ENCODE assay signal across 18 cellular contexts in the genomic region with DNA sequence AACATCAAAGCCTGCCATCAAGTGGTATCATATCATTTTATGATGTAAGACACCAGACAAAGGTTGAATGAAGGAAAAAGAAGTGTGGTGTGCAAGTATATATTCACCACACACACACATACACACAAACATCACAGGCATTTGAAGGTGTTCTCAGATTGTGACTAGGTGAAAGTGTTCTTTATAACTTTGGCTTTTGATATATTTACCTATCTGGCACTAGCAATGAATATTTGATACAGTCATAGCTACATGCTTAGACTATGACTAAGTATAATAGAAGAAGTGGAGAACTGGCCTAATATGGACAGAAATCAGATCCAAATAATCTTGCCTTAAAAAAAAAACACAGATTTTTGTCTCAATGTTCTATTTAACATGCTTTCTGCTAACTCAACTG.
DNase-seq lines count a peak whose midpoint lies in the region; ATAC-seq, FAIRE-seq and TF ChIP-seq lines count a peak whose summit lies in the region.
"Had no signal": no experiment of that assay in that cellular context is flagged by ENCODE, and none has a peak within 500 bp of the region (broad histone marks: within the 10 kb centered on the region; RNA-seq: fewer than 3 reads in every experiment).

No MANE protein-coding gene starts in this region.

- ATAC-seq in IMR-90 (ENCODE audit: low read depth) (no peak), foreskin keratinocyte (peak; percentile 79), GM18505 (IDR thresholded peaks at IDR 0.05; ENCODE audit: unreplicated experiment) (no peak)
- ATAC-seq: CD8-positive, alpha-beta T cell had no signal

- H3K79me1 ChIP-seq in IMR-90 (ENCODE audit: low read depth in 1 of 2, low read length in 2 of 2) = no peaks in the 10 kb centered on the region

- H3K23ac ChIP-seq in IMR-90 (ENCODE audit: low read depth, low read length) = no peak overlapping the region

- H3K4me1 ChIP-seq in IMR-90 (ENCODE audit: control insufficient read depth, insufficient read depth, low read length) (no peaks in the 10 kb centered on the region), astrocyte (ENCODE audit: insufficient read depth, low read length) (peaks cover 11% of the 10 kb centered on the region), foreskin keratinocyte (peaks cover 8% of the 10 kb centered on the region)

- H3K4me1 Mint-ChIP-seq in astrocyte (ENCODE audit: low read depth, unreplicated experiment) = peaks cover 6% of the 10 kb centered on the region

- H3K56ac ChIP-seq in IMR-90 (ENCODE audit: extremely low read depth, insufficient read depth, low read length) = no peak overlapping the region

- H2BK20ac ChIP-seq in IMR-90 (ENCODE audit: low read depth, low read length) = no peak overlapping the region

- FAIRE-seq in astrocyte (lab: Jason Lieb, UNC) = no peak

- H2AK5ac ChIP-seq in IMR-90 (ENCODE audit: low read depth, low read length) = no peak overlapping the region

- no peaks in the 10 kb centered on the region for H3K9me3 Mint-ChIP-seq in astrocyte (ENCODE audit: unreplicated experiment)

- H3K27ac ChIP-seq in IMR-90 (ENCODE audit: insufficient read depth, low read length) (no peak overlapping the region), astrocyte (ENCODE audit: low read depth, low read length) (no peak overlapping the region), foreskin keratinocyte (no peak overlapping the region)
- H3K27ac ChIP-seq: BLaER1 treated with 17β-estradiol and CSF1 and Interleukin-3, amounts not matched to agents 10 nM and 100 nM had no signal

- H3K9me3 ChIP-seq in IMR-90 (ENCODE audit: control insufficient read depth, insufficient read depth, low read length) (no peaks in the 10 kb centered on the region), astrocyte (ENCODE audit: insufficient read depth, low read depth, low read length) (no peaks in the 10 kb centered on the region)
- H3K9me3 ChIP-seq: BLaER1 treated with 17β-estradiol and CSF1 and Interleukin-3, amounts not matched to agents 10 nM and 100 nM; HAP-1 had no signal

- H2BK5ac ChIP-seq in IMR-90 (ENCODE audit: low read depth, low read length, poor library complexity, severe bottlenecking) = no peak overlapping the region

- H3K4me2 ChIP-seq in IMR-90 (ENCODE audit: low read depth, low read length) = no peak overlapping the region
- H3K4me2 ChIP-seq in astrocyte (ENCODE audit: low read length) = peak overlapping the region; percentile 5
- H3K4me2 ChIP-seq: BLaER1 treated with 17β-estradiol and CSF1 and Interleukin-3, amounts not matched to agents 10 nM and 100 nM had no signal

- no peaks in the 10 kb centered on the region for H3K36me3 Mint-ChIP-seq in astrocyte (ENCODE audit: low read depth, unreplicated experiment)
- H3K36me3 Mint-ChIP-seq: CD8-positive, alpha-beta T cell had no signal

- H2BK15ac ChIP-seq in IMR-90 (ENCODE audit: low read depth, low read length) = no peak overlapping the region

- no peak overlapping the region for H3K27ac Mint-ChIP-seq in astrocyte (ENCODE audit: unreplicated experiment)
- H3K27ac Mint-ChIP-seq: CD8-positive, alpha-beta T cell had no signal

- BruUV-seq in IMR-90 (replicated peaks; lab: Mats Ljungman, UMichigan) = no TSS peak

- intact Hi-C loops in IMR-90 (cut with micrococcal nuclease) = no loop called here

- H3K27me3 Mint-ChIP-seq in astrocyte (ENCODE audit: low read depth, unreplicated experiment) = no peaks in the 10 kb centered on the region

- POLR2A ChIA-PET in IMR-90 (lab: Charles Lee; ENCODE audit: unreplicated experiment) = no interaction called here

- CTCF ChIA-PET in IMR-90 (lab: Yijun Ruan, JAX) = no interaction called here

- no peaks in the 10 kb centered on the region for H3K79me2 ChIP-seq in astrocyte (ENCODE audit: insufficient read depth, low read length)

- no peak overlapping the region for H2AFZ ChIP-seq in IMR-90 (replicated peaks; ENCODE audit: low read length, poor library complexity)
- H2AFZ ChIP-seq in astrocyte (ENCODE audit: low read depth, low read length) = no peak overlapping the region

- H2AK9ac ChIP-seq in IMR-90 (replicated peaks; ENCODE audit: low read depth, low read length, poor library complexity) = no peak overlapping the region

- in situ Hi-C loops in IMR-90 (cut with MboI; ENCODE audit: low sequenced_read_pairs) = no loop called here

- H3K18ac ChIP-seq in IMR-90 (ENCODE audit: low read depth, low read length) = no peak overlapping the region

- H3K9me1 ChIP-seq in IMR-90 (ENCODE audit: insufficient read depth, low read length) = no peaks in the 10 kb centered on the region

- TF ChIP-seq CTCF in IMR-90 (conservative IDR thresholded peaks at IDR 0.05; ENCODE audit: low read depth, low read length) (no peak), astrocyte (IDR thresholded peaks at IDR 0.05; ENCODE audit: insufficient read depth, low read depth, low read length) (no peak), foreskin keratinocyte (conservative IDR thresholded peaks at IDR 0.05) (peak; percentile 28)

- H3K36me3 ChIP-seq in IMR-90 (ENCODE audit: control insufficient read depth, insufficient read depth, low read length) (no peaks in the 10 kb centered on the region), astrocyte (ENCODE audit: insufficient read depth, low read length) (no peaks in the 10 kb centered on the region)
- H3K36me3 ChIP-seq: BLaER1 treated with 17β-estradiol and CSF1 and Interleukin-3, amounts not matched to agents 10 nM and 100 nM; HAP-1 had no signal

- no peak overlapping the region for H2BK120ac ChIP-seq in IMR-90 (ENCODE audit: low read depth, low read length)

- no peak for TF ChIP-seq RAD21 in IMR-90 (IDR thresholded peaks at IDR 0.05; ENCODE audit: low read length)

- TF ChIP-seq POLR2A in IMR-90 (IDR thresholded peaks at IDR 0.05; ENCODE audit: low read depth, low read length) (no peak), GM18505 (IDR thresholded peaks at IDR 0.05; ENCODE audit: borderline replicate concordance, extremely low read depth, insufficient read depth, insufficient read length) (no peak)

- peak; percentile 3 for DNase-seq in IMR-90
- DNase-seq in astrocyte (ENCODE audit: low read depth) = peak; percentile 9
- DNase-seq in foreskin keratinocyte = peak; percentile 50 to 67
- DNase-seq in renal cortical epithelial cell (ENCODE audit: low read depth) = peak; percentile 25
- no peak for DNase-seq in COLO829 (ENCODE audit: low spot score)
- no peak for DNase-seq in GF-D8 (lab: John Stamatoyannopoulos, UW)
- no peak for DNase-seq in ureter (ENCODE audit: low spot score)
- DNase-seq: CD8-positive, alpha-beta T cell; NCI-H1105 treated with DMSO at 0.1 percent for 48 hours; NCI-H1694; NCI-H2081 treated with DMSO at 0.1 percent for 48 hours; NCI-H446 treated with DMSO at 0.1 percent for 48 hours; NCI-H82; RPMI8226; SIG-M5 had no signal

- H4K20me1 ChIP-seq in IMR-90 (ENCODE audit: insufficient read depth, low read length) (no peaks in the 10 kb centered on the region), astrocyte (ENCODE audit: insufficient read depth, low read length) (no peaks in the 10 kb centered on the region)
- H4K20me1 ChIP-seq: BLaER1 treated with 17β-estradiol and CSF1 and Interleukin-3, amounts not matched to agents 10 nM and 100 nM had no signal

- H3K4me3 ChIP-seq in IMR-90 (ENCODE audit: insufficient read depth, low read depth, low read length) (no peak overlapping the region), astrocyte (ENCODE audit: insufficient read depth, low read depth, low read length) (no peak overlapping the region)
- H3K4me3 ChIP-seq: BLaER1 treated with 17β-estradiol and CSF1 and Interleukin-3, amounts not matched to agents 10 nM and 100 nM; HAP-1 had no signal

- no peak overlapping the region for H3K4me3 Mint-ChIP-seq in astrocyte (ENCODE audit: unreplicated experiment)
- H3K4me3 Mint-ChIP-seq: CD8-positive, alpha-beta T cell had no signal

- no peak overlapping the region for H3K4ac ChIP-seq in IMR-90 (ENCODE audit: low read depth, low read length)

- H3K9ac ChIP-seq in IMR-90 (ENCODE audit: low read depth, low read length) (no peak overlapping the region), astrocyte (ENCODE audit: low read length) (no peak overlapping the region)
- H3K9ac ChIP-seq: BLaER1 treated with 17β-estradiol and CSF1 and Interleukin-3, amounts not matched to agents 10 nM and 100 nM had no signal

- H3K27me3 ChIP-seq in IMR-90 (ENCODE audit: control insufficient read depth, insufficient read depth, low read length) (no peaks in the 10 kb centered on the region), astrocyte (ENCODE audit: insufficient read depth, low read length) (no peaks in the 10 kb centered on the region), foreskin keratinocyte (no peaks in the 10 kb centered on the region)
- H3K27me3 ChIP-seq: BLaER1 treated with 17β-estradiol and CSF1 and Interleukin-3, amounts not matched to agents 10 nM and 100 nM had no signal

- H4K5ac ChIP-seq in IMR-90 (ENCODE audit: low read depth, low read length) = no peak overlapping the region

- H3K14ac ChIP-seq in IMR-90 (replicated peaks; ENCODE audit: low read depth, low read length) = no peak overlapping the region

- H4K8ac ChIP-seq in IMR-90 (ENCODE audit: low read depth in 2 of 2, low read length in 2 of 2) = no peak overlapping the region

- dilution Hi-C loops in IMR-90 (cut with HindIII; ENCODE audit: low sequenced_read_pairs, unreplicated experiment) = no loop called here

- no peak overlapping the region for H4K91ac ChIP-seq in IMR-90 (ENCODE audit: insufficient read depth, low read depth, low read length)

TF ChIP-seq in IMR-90, 13 proteins besides CTCF, POLR2A, EP300 and RAD21 (continues in another document):
- TF ChIP-seq MAFK (IDR thresholded peaks at IDR 0.05; ENCODE audit: low read depth, low read length) (no peak), FOS (IDR thresholded peaks at IDR 0.05; ENCODE audit: low read depth, low read length) (no peak), BHLHE40 (IDR thresholded peaks at IDR 0.05; ENCODE audit: low read depth, low read length) (no peak), CHD1 (IDR thresholded peaks at IDR 0.05; ENCODE audit: low read depth, low read length) (no peak), MAZ (IDR thresholded peaks at IDR 0.05; ENCODE audit: borderline replicate concordance, low read depth, low read length) (no peak), MXI1 (IDR thresholded peaks at IDR 0.05; ENCODE audit: borderline replicate concordance, low read depth, low read length) (no peak), RFX5 (IDR thresholded peaks at IDR 0.05; ENCODE audit: low read depth, low read length) (no peak), NFE2L2 (IDR thresholded peaks at IDR 0.05; ENCODE audit: low read depth, low read length) (no peak)
- TF ChIP-seq, protein P1, sequence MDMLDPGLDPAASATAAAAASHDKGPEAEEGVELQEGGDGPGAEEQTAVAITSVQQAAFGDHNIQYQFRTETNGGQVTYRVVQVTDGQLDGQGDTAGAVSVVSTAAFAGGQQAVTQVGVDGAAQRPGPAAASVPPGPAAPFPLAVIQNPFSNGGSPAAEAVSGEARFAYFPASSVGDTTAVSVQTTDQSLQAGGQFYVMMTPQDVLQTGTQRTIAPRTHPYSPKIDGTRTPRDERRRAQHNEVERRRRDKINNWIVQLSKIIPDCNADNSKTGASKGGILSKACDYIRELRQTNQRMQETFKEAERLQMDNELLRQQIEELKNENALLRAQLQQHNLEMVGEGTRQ (IDR thresholded peaks at IDR 0.05; ENCODE audit: low read depth, low read length) = no peak

Comparison
In these comparisons a context has a peak if more than half of its experiments do, and no peak if none do; other contexts are left out.
1. DNase-seq: peak in IMR-90 (single experiment), astrocyte (single experiment), foreskin keratinocyte (2 of 2) and renal cortical epithelial cell (single experiment); none in COLO829 (single experiment), GF-D8 (single experiment) and ureter (single experiment).